ENCODE assay signal across 9 cellular contexts in the genomic region with DNA sequence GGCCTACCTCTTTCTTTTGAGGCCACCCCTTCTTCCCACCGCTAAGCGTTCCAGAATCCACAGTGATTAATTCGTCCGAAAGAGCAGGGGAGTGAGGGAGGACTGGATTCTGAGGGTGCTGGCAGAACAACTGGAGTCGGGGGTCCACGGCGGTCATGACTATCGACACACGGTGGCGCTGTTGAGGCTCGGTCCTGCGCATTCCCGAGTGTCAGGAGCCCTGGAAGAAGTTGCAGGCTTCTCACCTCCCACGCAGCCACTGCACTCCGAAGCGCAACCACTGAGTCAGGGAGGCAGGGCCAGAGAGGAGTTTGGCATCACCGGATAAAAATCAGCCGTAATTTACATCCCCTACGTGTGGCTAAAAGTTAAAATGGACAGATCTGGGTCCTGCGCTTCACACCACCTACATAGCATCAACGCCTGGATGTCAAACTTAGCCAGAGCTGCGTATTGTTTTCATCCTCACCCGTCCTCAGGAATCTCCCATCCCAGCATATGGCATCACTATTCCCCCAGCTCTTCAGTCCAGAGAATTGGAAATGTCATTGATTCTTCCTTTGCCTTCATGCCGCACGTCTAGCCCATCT.
DNase-seq lines count a peak whose midpoint lies in the region; ATAC-seq lines count a peak whose summit lies in the region.
"Had no signal": no experiment of that assay in that cellular context is flagged by ENCODE, and none has a peak within 500 bp of the region (broad histone marks: within the 10 kb centered on the region; RNA-seq: fewer than 3 reads in every experiment).

No MANE protein-coding gene starts in this region.

- H3K4me3 ChIP-seq in skeletal muscle cell (ENCODE audit: low read depth, low read length): no peak overlapping the region
- H3K4me3 ChIP-seq: SK-N-MC had no signal

- no peak for ATAC-seq in HG02571 (IDR thresholded peaks at IDR 0.05; ENCODE audit: unreplicated experiment)

- DNase-seq in DMS79 (lab: John Stamatoyannopoulos, UW): peak; percentile 18
- DNase-seq in LoVo (ENCODE audit: low spot score): peak; percentile 21
- DNase-seq in T-helper 22 cell (ENCODE audit: low read depth): peak; percentile 41
- peak in 56 of 58 donors; percentile 6 to 84 (median 52) for DNase-seq in anterior cingulate cortex (lab: John Stamatoyannopoulos, UW)
- peak; percentile 88 for DNase-seq in hepatic stellate cell (ENCODE audit: low spot score)
- DNase-seq in skeletal muscle cell (ENCODE audit: low read depth): peak; percentile 49
- no peak for DNase-seq in NCI-H524 treated with DMSO at 0.1 percent for 48 hours (lab: John Stamatoyannopoulos, UW)
